9 cellular contexts compared by ENCODE assay signal in the genomic region with DNA sequence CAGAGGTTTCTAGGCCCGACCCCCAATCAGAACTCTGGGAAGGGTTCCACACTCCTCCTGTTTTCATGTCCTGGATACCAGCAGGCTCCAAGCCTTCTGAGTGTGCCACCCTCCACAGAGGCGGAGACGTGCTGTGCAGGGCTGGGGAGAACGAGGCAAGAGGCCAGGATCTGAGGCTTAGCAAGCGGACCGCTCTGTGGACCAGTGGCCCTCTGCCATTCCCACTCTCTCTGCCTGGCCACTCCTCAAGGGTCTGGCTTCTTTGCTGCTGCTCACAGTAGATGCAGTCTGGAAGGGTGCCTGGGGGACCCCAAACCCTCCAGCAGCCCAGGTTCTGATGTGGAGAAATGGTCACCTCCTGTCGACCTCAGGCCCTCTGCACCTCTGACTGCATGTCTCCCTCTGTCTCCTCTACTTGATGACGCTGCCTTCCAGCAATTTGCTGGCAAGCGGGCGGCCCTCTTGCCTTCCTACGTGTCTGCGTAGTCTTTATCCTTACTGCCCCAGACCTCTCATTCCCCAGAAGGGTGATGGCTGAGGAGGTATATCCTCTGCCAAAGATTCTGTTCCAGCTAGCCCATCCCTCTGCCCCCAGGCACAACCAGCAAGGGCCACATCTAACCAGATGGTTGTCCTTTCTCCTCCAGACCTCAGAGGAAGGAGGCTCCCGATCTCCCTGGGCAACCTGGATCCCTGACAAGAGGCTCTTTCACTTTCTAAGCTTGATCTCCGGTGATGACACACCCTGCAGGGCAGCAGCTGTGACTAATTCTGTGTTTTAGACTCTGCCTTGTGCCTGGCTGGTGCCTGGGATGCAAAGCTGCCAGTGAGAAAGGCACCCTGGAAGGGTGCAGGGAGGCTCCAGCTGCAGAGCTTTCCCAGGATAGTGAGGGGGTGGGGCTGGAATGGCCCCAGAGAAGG.
DNase-seq lines count a peak whose midpoint lies in the region; ATAC-seq, FAIRE-seq and TF ChIP-seq lines count a peak whose summit lies in the region.
"Had no signal": no experiment of that assay in that cellular context is flagged by ENCODE, and none has a peak within 500 bp of the region (broad histone marks: within the 10 kb centered on the region; RNA-seq: fewer than 3 reads in every experiment).

No MANE protein-coding gene starts in this region.

- POLR2A ChIA-PET in CD4-positive, alpha-beta memory T cell (lab: Charles Lee; ENCODE audit: partially characterized antibody), result no interaction called here

- H3K4me3 ChIP-seq in BE2C (ENCODE audit: low read depth, low read length), result no peak overlapping the region
- H3K4me3 ChIP-seq in adipocyte (ENCODE audit: low read length), result peak overlapping the region; percentile 70
- no peak overlapping the region for H3K4me3 ChIP-seq in hepatocyte
- peak overlapping the region; percentile 61 for H3K4me3 ChIP-seq in thoracic aorta
- H3K4me3 ChIP-seq in CD4-positive, alpha-beta memory T cell (ENCODE audit: low read length in 2 of 2), result no peak overlapping the region
- H3K4me3 ChIP-seq: cardiac muscle cell had no signal

- H3K27ac Mint-ChIP-seq in CD4-positive, alpha-beta memory T cell, result no peak overlapping the region

- intact Hi-C loops in CD4-positive, alpha-beta memory T cell (cut with micrococcal nuclease), result no loop called here

- ATAC-seq in thoracic aorta (ENCODE audit: insufficient number of reproducible peaks, low FRiP score, low read depth) (peak; percentile 96), HG02852 (IDR thresholded peaks at IDR 0.05; ENCODE audit: unreplicated experiment) (no peak)

- no peak overlapping the region for H2AFZ ChIP-seq in hepatocyte

- H3K27ac ChIP-seq in hepatocyte (no peak overlapping the region), thoracic aorta (peak overlapping the region; percentile 86 to 87)
- H3K27ac ChIP-seq in CD4-positive, alpha-beta memory T cell (ENCODE audit: low read depth, low read length), result no peak overlapping the region
- H3K27ac ChIP-seq: cardiac muscle cell had no signal

- CTCF ChIA-PET in CD4-positive, alpha-beta memory T cell (lab: Charles Lee; ENCODE audit: partially characterized antibody), result interaction anchor here (0.6 kb wide), 1 partner anchor 183 kb away, joined by 3 read pairs; no protein-coding TSS in a partner anchor

- TF ChIP-seq CTCF in BE2C (IDR thresholded peaks at IDR 0.05; ENCODE audit: low read depth, low read length) (no peak), hepatocyte (IDR thresholded peaks at IDR 0.05; ENCODE audit: poor library complexity) (no peak), thoracic aorta (IDR thresholded peaks at IDR 0.05) (no peak)

- H3K9me2 ChIP-seq in hepatocyte (replicated peaks; ENCODE audit: insufficient read depth), result no peaks in the 10 kb centered on the region

- H3K4me3 Mint-ChIP-seq in CD4-positive, alpha-beta memory T cell, result no peak overlapping the region

- peaks cover 0 to 1% of the 10 kb centered on the region in 2 donors for H3K27me3 Mint-ChIP-seq in CD4-positive, alpha-beta memory T cell

- DNase-seq in BE2C (peak; percentile 36), HTR-8/SVneo (ENCODE audit: insufficient read length, low spot score) (peak; percentile 90), adipocyte (ENCODE audit: low read depth) (peak; percentile 93), hepatocyte (ENCODE audit: low spot score) (peak; percentile 44), thoracic aorta (ENCODE audit: low spot score) (peak; percentile 70), NCI-H774 (lab: John Stamatoyannopoulos, UW) (no peak)
- no peak for DNase-seq in CD4-positive, alpha-beta memory T cell

- H3K36me3 ChIP-seq in BE2C (no peaks in the 10 kb centered on the region), adipocyte (ENCODE audit: control insufficient read depth, insufficient read depth, low read length, severe bottlenecking) (no peaks in the 10 kb centered on the region), hepatocyte (replicated peaks; ENCODE audit: insufficient read depth, low read depth) (no peaks in the 10 kb centered on the region), thoracic aorta (peaks cover 5% of the 10 kb centered on the region)
- no peaks in the 10 kb centered on the region for H3K36me3 ChIP-seq in CD4-positive, alpha-beta memory T cell (ENCODE audit: insufficient read depth, low read length)

- no peaks in the 10 kb centered on the region for H3K27me3 ChIP-seq in BE2C
- no peaks in the 10 kb centered on the region for H3K27me3 ChIP-seq in adipocyte (replicated peaks; ENCODE audit: control insufficient read depth, insufficient read depth, low read length)
- H3K27me3 ChIP-seq in hepatocyte, result no peaks in the 10 kb centered on the region
- H3K27me3 ChIP-seq in thoracic aorta (replicated peaks; ENCODE audit: insufficient read depth), result no peaks in the 10 kb centered on the region
- no peaks in the 10 kb centered on the region for H3K27me3 ChIP-seq in CD4-positive, alpha-beta memory T cell (ENCODE audit: insufficient read depth, low read length)
- H3K27me3 ChIP-seq: cardiac muscle cell had no signal

- H3K9ac ChIP-seq in adipocyte (ENCODE audit: low read length), result peak overlapping the region; percentile 50

- no peaks in the 10 kb centered on the region for H3K79me2 ChIP-seq in hepatocyte

- H3K4me1 Mint-ChIP-seq in CD4-positive, alpha-beta memory T cell, result peaks cover 0 to 2% (median 0%) of the 10 kb centered on the region in 4 donors

- 74% methylated on average over 13 of the region's 14 CpGs for WGBS in hepatocyte (ENCODE audit: low lambda C conversion rate, missing lambda C conversion rate)

- H3K9me3 Mint-ChIP-seq in CD4-positive, alpha-beta memory T cell, result no peaks in the 10 kb centered on the region

- peak; percentile 96 for FAIRE-seq in HTR-8/SVneo (lab: Jason Lieb, UNC)

- H3K9me3 ChIP-seq in BE2C, result no peaks in the 10 kb centered on the region
- H3K9me3 ChIP-seq in adipocyte (ENCODE audit: control insufficient read depth, low read length), result no peaks in the 10 kb centered on the region
- H3K9me3 ChIP-seq in hepatocyte (ENCODE audit: low read depth), result no peaks in the 10 kb centered on the region
- H3K9me3 ChIP-seq in thoracic aorta, result no peaks in the 10 kb centered on the region
- no peaks in the 10 kb centered on the region for H3K9me3 ChIP-seq in CD4-positive, alpha-beta memory T cell (ENCODE audit: control insufficient read depth in 1 of 2, low read length in 2 of 2)

- no peaks in the 10 kb centered on the region for H4K20me1 ChIP-seq in hepatocyte (ENCODE audit: insufficient read depth, poor library complexity, severe bottlenecking)

- no peaks in the 10 kb centered on the region for H3K4me1 ChIP-seq in BE2C
- H3K4me1 ChIP-seq in adipocyte (ENCODE audit: control insufficient read depth, insufficient read depth, low read length), result peaks cover 17% of the 10 kb centered on the region
- peaks cover 14% of the 10 kb centered on the region for H3K4me1 ChIP-seq in hepatocyte (ENCODE audit: insufficient read depth)
- peaks cover 14 to 33% of the 10 kb centered on the region in 2 donors for H3K4me1 ChIP-seq in thoracic aorta (ENCODE audit: control insufficient read depth in 1 of 2, low read depth in 2 of 2)
- H3K4me1 ChIP-seq in CD4-positive, alpha-beta memory T cell (ENCODE audit: insufficient read depth, low read length), result no peaks in the 10 kb centered on the region

- H3K36me3 Mint-ChIP-seq in CD4-positive, alpha-beta memory T cell, result no peaks in the 10 kb centered on the region

- H3K4me2 ChIP-seq in hepatocyte, result no peak overlapping the region

Comparison
In these comparisons a context has a peak if more than half of its experiments do, and no peak if none do; other contexts are left out.
1. DNase-seq: peak in BE2C (single experiment), HTR-8/SVneo (single experiment), adipocyte (single experiment), hepatocyte (single experiment) and thoracic aorta (single experiment); none in NCI-H774 (single experiment) and CD4-positive, alpha-beta memory T cell (0 of 5).
2. H3K4me3 ChIP-seq: peak in adipocyte (single experiment) and thoracic aorta (single experiment); none in BE2C (single experiment), hepatocyte (single experiment) and CD4-positive, alpha-beta memory T cell (0 of 2).
3. H3K27ac ChIP-seq: peak in thoracic aorta (2 of 2); none in hepatocyte (single experiment) and CD4-positive, alpha-beta memory T cell (single experiment).